ENCODE assay signal across 8 cellular contexts in genomic region chr2:186486651-186487647, GRCh38. TPM values are rescaled to one million over a fixed set of nuclear protein-coding genes. Genes with fewer than 3 reads are reported as not detected.
DNase-seq lines count a peak whose midpoint lies in the region; TF ChIP-seq lines count a peak whose summit lies in the region.

No MANE protein-coding gene starts in this region.

- intact Hi-C loops in PC-9 (cut with micrococcal nuclease; ENCODE audit: unreplicated experiment): loop anchor here (5.0 kb wide), 1 partner anchor 285 kb away; no protein-coding TSS in a partner anchor

- H3K36me3 ChIP-seq in PC-9 (ENCODE audit: low read depth): no peaks in the 10 kb centered on the region
- no peaks in the 10 kb centered on the region for H3K36me3 ChIP-seq in ectodermal cell (ENCODE audit: control insufficient read depth, insufficient read depth, low read length)
- H3K36me3 ChIP-seq in muscle layer of duodenum (ENCODE audit: control insufficient read depth in 1 of 2, insufficient read depth in 2 of 2, low read length in 2 of 2): peaks cover 0 to 3% of the 10 kb centered on the region in 2 donors

- H3K9me2 ChIP-seq in PC-9 (ENCODE audit: insufficient read depth): no peaks in the 10 kb centered on the region

- H3K4me3 ChIP-seq in GM12864 (ENCODE audit: low read depth, low read length) (peak overlapping the region; percentile 82), PC-9 (peak overlapping the region; percentile 96), ectodermal cell (ENCODE audit: insufficient read depth, low read depth, low read length) (peak overlapping the region; percentile 91), muscle layer of duodenum (ENCODE audit: low read depth in 1 of 2, low read length in 2 of 2) (peak overlapping the region; percentile 82 to 95)

- no peaks in the 10 kb centered on the region for H3K9me3 ChIP-seq in PC-9 (ENCODE audit: insufficient read depth, low read depth)
- no peaks in the 10 kb centered on the region for H3K9me3 ChIP-seq in ectodermal cell (ENCODE audit: control insufficient read depth, low read length)
- no peaks in the 10 kb centered on the region for H3K9me3 ChIP-seq in muscle layer of duodenum (ENCODE audit: control insufficient read depth in 1 of 2, low read length in 2 of 2)

- H4K20me1 ChIP-seq in PC-9 (ENCODE audit: insufficient read depth): peaks cover 45% of the 10 kb centered on the region

- peak overlapping the region; percentile 88 for H2AFZ ChIP-seq in PC-9

- CTCF ChIA-PET in PC-9 (lab: Charles Lee): no interaction called here

- peak overlapping the region; percentile 86 for H3K27ac ChIP-seq in 22Rv1
- peak overlapping the region; percentile 82 for H3K27ac ChIP-seq in PC-9
- H3K27ac ChIP-seq in ectodermal cell (ENCODE audit: insufficient read depth, low read depth, low read length, poor library complexity, severe bottlenecking): peak overlapping the region; percentile 98
- peak overlapping the region; percentile 98 for H3K27ac ChIP-seq in muscle layer of duodenum (ENCODE audit: low read length)

- TSS peak; percentile 54 for BruUV-seq in PC-9 (replicated peaks; lab: Mats Ljungman, UMichigan)

- H3K4me2 ChIP-seq in PC-9: peak overlapping the region; percentile 87

- H3K27me3 ChIP-seq in PC-9 (ENCODE audit: insufficient read depth, low read depth) (no peaks in the 10 kb centered on the region), ectodermal cell (ENCODE audit: control insufficient read depth, insufficient read depth, low read length, poor library complexity, severe bottlenecking) (no peaks in the 10 kb centered on the region), muscle layer of duodenum (ENCODE audit: low read depth, low read length) (no peaks in the 10 kb centered on the region)

- H3F3A ChIP-seq in PC-9 (ENCODE audit: insufficient read depth, low read depth): no peaks in the 10 kb centered on the region

- 7% methylated on average over 30 to 31 of the region's 31 CpGs for WGBS in ectodermal cell, 2 experiments

- H3K4me1 ChIP-seq in PC-9 (replicated peaks; ENCODE audit: insufficient read depth): peaks cover 32% of the 10 kb centered on the region
- peaks cover 4% of the 10 kb centered on the region for H3K4me1 ChIP-seq in ectodermal cell (ENCODE audit: control insufficient read depth, insufficient read depth, low read length)
- H3K4me1 ChIP-seq in muscle layer of duodenum (ENCODE audit: control insufficient read depth in 1 of 2, insufficient read depth in 2 of 2, low read length in 2 of 2): peaks cover 11 to 42% of the 10 kb centered on the region in 2 donors

- peaks cover 76% of the 10 kb centered on the region for H3K79me2 ChIP-seq in PC-9 (ENCODE audit: low read depth)

- POLR2A ChIA-PET in PC-9 (lab: Charles Lee; ENCODE audit: unreplicated experiment): interaction anchor here (0.6 to 0.7 kb wide), 2 partner anchors 11 to 58 kb away, joined by 5 to 9 read pairs; no protein-coding TSS in a partner anchor

- TF ChIP-seq CTCF in 22Rv1 (IDR thresholded peaks at IDR 0.05) (no peak), GM12864 (IDR thresholded peaks at IDR 0.05; ENCODE audit: low read depth, low read length, missing control alignments) (no peak), PC-9 (conservative IDR thresholded peaks at IDR 0.05) (no peak)

- DNase-seq in GM12864 (ENCODE audit: low read depth): no peak
- no peak for DNase-seq in PC-9
- no peak for DNase-seq in stimulated activated CD4-positive, alpha-beta T cell treated with anti-CD3 and anti-CD28 coated beads, Interleukin-2, amount 100 ng/mL, for 24 hours
- DNase-seq in ureter (ENCODE audit: low spot score): no peak
- DNase-seq in DMS114 treated with DMSO at 0.1 percent for 48 hours (lab: John Stamatoyannopoulos, UW; ENCODE audit: unreplicated experiment): no peak

RNA-seq across cellular contexts. Expression of gene ZC3H15, which starts 0.9 kb away (rescaled TPM):
- total RNA-seq in PC-9 (2021): 35.2 and 42.5 TPM in 2 replicates
- polyA plus RNA-seq in ectodermal cell (2013, experiment 1 of 4): 83.6 TPM
- 82.9 TPM for polyA plus RNA-seq in ectodermal cell (2013, experiment 2 of 4)
- 69.5 TPM for polyA plus RNA-seq in ectodermal cell (2013, experiment 3 of 4)
- 76.8 TPM for polyA plus RNA-seq in ectodermal cell (2013, experiment 4 of 4)
- total RNA-seq in ureter: 64.6 TPM
